Comparison of ENCODE assay signal across 9 cellular contexts in genomic region chr19:50252111-50252886, GRCh38. TPM values are rescaled to one million over a fixed set of nuclear protein-coding genes. Genes with fewer than 3 reads are reported as not detected.
A peak's percentile ranks its signal among the peaks of the same experiment; 100 is the strongest.
DNase-seq lines count a peak whose midpoint lies in the region; ATAC-seq, FAIRE-seq and TF ChIP-seq lines count a peak whose summit lies in the region.
"Had no signal": no experiment of that assay in that cellular context is flagged by ENCODE, and none has a peak within 500 bp of the region (broad histone marks: within the 10 kb centered on the region; RNA-seq: fewer than 3 reads in every experiment).

No MANE protein-coding gene starts in this region.

- H3K36me3 ChIP-seq in SK-N-SH (replicated peaks in 1 of 2; ENCODE audit: control insufficient read depth in 1 of 2, insufficient read depth in 2 of 2, low read length in 1 of 2) (no peaks in the 10 kb centered on the region), pancreas (peaks cover 0 to 49% (median under 1%) of the 10 kb centered on the region in 3 donors)

- H3K4me3 ChIP-seq in SK-N-SH (ENCODE audit: low read depth in 2 of 2, low read length in 1 of 2) (no peak overlapping the region), dorsolateral prefrontal cortex (no peak overlapping the region), pancreas (no peak overlapping the region)

- no peak for FAIRE-seq in pancreas (lab: Jason Lieb, UNC)
- FAIRE-seq: G401.6 had no signal

- H3K27me3 ChIP-seq in SK-N-SH (ENCODE audit: insufficient read depth) (peaks cover 39% of the 10 kb centered on the region; the same call in 1 of the 2 replicates), dorsolateral prefrontal cortex (no peaks in the 10 kb centered on the region), pancreas (no peaks in the 10 kb centered on the region)

- ATAC-seq in pancreas = peak in 2 of 4 donors; percentile 47 to 61
- ATAC-seq in GM21619 (IDR thresholded peaks at IDR 0.05; ENCODE audit: unreplicated experiment) = no peak

- DNase-seq in T-helper 2 cell (peak in 3 of 5 experiments; percentile 13 to 25 (median 22)), SK-N-SH (peak; percentile 65), dorsolateral prefrontal cortex (peak in 3 of 10 donors; percentile 19 to 44 (median 22)), pancreas (peak in 1 of 6 donors; percentile 22), kidney glomerular epithelial cell (lab: John Stamatoyannopoulos, UW) (no peak), NOMO-1 treated with DMSO at 0.1 percent for 48 hours (lab: John Stamatoyannopoulos, UW; ENCODE audit: unreplicated experiment) (no peak)
- DNase-seq in T-helper 2 cell treated with Interferon-gamma antibody and Interleukin-4, amounts not matched to agents 5 μg/mL and 100 μg/mL, for 36 hours (ENCODE audit: low spot score) = no peak

- no peak overlapping the region for H3K9ac ChIP-seq in SK-N-SH

- H3K9me3 Mint-ChIP-seq in T-helper 2 cell treated with Interferon-gamma antibody and Interleukin-4, amounts not matched to agents 5 μg/mL and 100 μg/mL, for 36 hours = peaks cover 17% of the 10 kb centered on the region

- H3K79me2 ChIP-seq in SK-N-SH (ENCODE audit: insufficient read depth) = no peaks in the 10 kb centered on the region

- TF ChIP-seq CTCF in SK-N-SH (IDR thresholded peaks at IDR 0.05) = peak; percentile 70
- TF ChIP-seq CTCF in dorsolateral prefrontal cortex (IDR thresholded peaks at IDR 0.05 in 54 of 56, conservative IDR thresholded peaks at IDR 0.05 in 2 of 56; ENCODE audit: low read depth in 1 of 56, partially characterized antibody in 56 of 56) = peak in 55 of 56 donors; percentile 27 to 83 (median 73)
- peak; percentile 20 to 37 (median 30) for TF ChIP-seq CTCF in pancreas (IDR thresholded peaks at IDR 0.05)

- H3K4me1 ChIP-seq in SK-N-SH (ENCODE audit: control insufficient read depth in 1 of 2, insufficient read depth in 2 of 2, low read depth in 1 of 2, low read length in 1 of 2) = no peaks in the 10 kb centered on the region
- H3K4me1 ChIP-seq in pancreas = no peaks in the 10 kb centered on the region

- no peak overlapping the region for H3K27ac ChIP-seq in SK-N-SH (ENCODE audit: low read depth in 2 of 2, low read length in 1 of 2)
- H3K27ac ChIP-seq in dorsolateral prefrontal cortex = no peak overlapping the region
- H3K27ac ChIP-seq in pancreas = no peak overlapping the region

- no peak overlapping the region for H3K4me3 Mint-ChIP-seq in T-helper 2 cell treated with Interferon-gamma antibody and Interleukin-4, amounts not matched to agents 5 μg/mL and 100 μg/mL, for 36 hours

- H3K27ac Mint-ChIP-seq in T-helper 2 cell treated with Interferon-gamma antibody and Interleukin-4, amounts not matched to agents 5 μg/mL and 100 μg/mL, for 36 hours = no peak overlapping the region

- no peaks in the 10 kb centered on the region for H3K9me2 ChIP-seq in SK-N-SH

- no peaks in the 10 kb centered on the region for H3K27me3 Mint-ChIP-seq in T-helper 2 cell treated with Interferon-gamma antibody and Interleukin-4, amounts not matched to agents 5 μg/mL and 100 μg/mL, for 36 hours (ENCODE audit: low read depth)

- no peaks in the 10 kb centered on the region for H3F3A ChIP-seq in SK-N-SH (replicated peaks; ENCODE audit: insufficient read depth)

- no peaks in the 10 kb centered on the region for H3K36me3 Mint-ChIP-seq in T-helper 2 cell treated with Interferon-gamma antibody and Interleukin-4, amounts not matched to agents 5 μg/mL and 100 μg/mL, for 36 hours (ENCODE audit: low read depth)

- H2AFZ ChIP-seq in SK-N-SH (ENCODE audit: low read depth) = no peak overlapping the region

- intact Hi-C loops in dorsolateral prefrontal cortex (cut with DNase I) (loop anchor here (2.0 to 5.0 kb wide), 2 partner anchors 75 kb away; partner anchors contain the start of gene KCNC3 (in 1 of the 2)), pancreas (cut with DNase I) (no loop called here)

- 36% methylated on average over 23 of the region's 23 CpGs for WGBS in SK-N-SH (ENCODE audit: low lambda C conversion rate)
- WGBS in pancreas, 2 donors = 96 to 97% methylated on average over 23 of the region's 23 CpGs

- CTCF ChIA-PET in SK-N-SH (lab: Yijun Ruan, JAX) = interaction anchor here (0.6 to 1.8 kb wide), 22 partner anchors 11 to 897 kb away, joined by 3 to 17 read pairs (median 4); partner anchors contain the start of gene KCNC3

- H3K9me3 ChIP-seq in SK-N-SH = no peaks in the 10 kb centered on the region
- no peaks in the 10 kb centered on the region for H3K9me3 ChIP-seq in pancreas

- no peak for TF ChIP-seq EP300 in SK-N-SH (IDR thresholded peaks at IDR 0.05; ENCODE audit: borderline replicate concordance in 1 of 2, low read depth in 1 of 2, low read length in 1 of 2)

- TF ChIP-seq RAD21 in SK-N-SH (IDR thresholded peaks at IDR 0.05; ENCODE audit: low read length) = peak; percentile 66

- H3K4me1 Mint-ChIP-seq in T-helper 2 cell treated with Interferon-gamma antibody and Interleukin-4, amounts not matched to agents 5 μg/mL and 100 μg/mL, for 36 hours (ENCODE audit: low read depth) = no peaks in the 10 kb centered on the region

- no peak overlapping the region for H3K4me2 ChIP-seq in SK-N-SH

- POLR2A ChIA-PET in SK-N-SH (lab: Yijun Ruan, JAX) = no interaction called here

- no peaks in the 10 kb centered on the region for H4K20me1 ChIP-seq in SK-N-SH (ENCODE audit: insufficient read depth)

TF ChIP-seq in SK-N-SH, 30 proteins besides CTCF, POLR2A, EP300 and RAD21:
- TF ChIP-seq NRF1 (IDR thresholded peaks at IDR 0.05; ENCODE audit: low read depth, low read length) (no peak), YY1 (IDR thresholded peaks at IDR 0.05; ENCODE audit: low read depth) (no peak), MXI1 (IDR thresholded peaks at IDR 0.05; ENCODE audit: low read depth, low read length) (no peak), SMC3 (IDR thresholded peaks at IDR 0.05; ENCODE audit: low read depth, low read length) (peak; percentile 36; the same call in 1 of the 2 replicates), FOSL2 (IDR thresholded peaks at IDR 0.05; ENCODE audit: borderline replicate concordance, low read depth) (no peak), RCOR1 (IDR thresholded peaks at IDR 0.05; ENCODE audit: low read length) (no peak), TEAD4 (IDR thresholded peaks at IDR 0.05; ENCODE audit: borderline replicate concordance, insufficient read depth) (no peak), RXRA (IDR thresholded peaks at IDR 0.05; ENCODE audit: borderline replicate concordance, low read depth) (no peak)

RNA-seq across cellular contexts. Expression of gene MYH14, which starts 48.9 kb away (rescaled TPM):
- polyA plus RNA-seq in SK-N-SH (2012; rRNA removed) (0.02 TPM in 1 of 2 replicates, not detected in the other), pancreas (10 to 100 TPM; 21.4 to 74.4 TPM)
- polyA plus RNA-seq in SK-N-SH (2012; cell fraction: cytosol; rRNA removed) = 0.01 TPM in 1 of 2 replicates, not detected in the other
- polyA plus RNA-seq in SK-N-SH (2012; cell fraction: nucleus; rRNA removed) = 0.01 TPM in 1 of 2 replicates, not detected in the other
- total RNA-seq in dorsolateral prefrontal cortex (10 to 100 TPM; 23.9 to 74.2 (median 42.8) TPM), pancreas (10 to 100 TPM; 30.7 to 75.7 (median 34.4) TPM)

Comparison
In these comparisons a context has a peak if more than half of its experiments do, and no peak if none do; other contexts are left out.
1. DNase-seq: peak in T-helper 2 cell (3 of 5) and SK-N-SH (single experiment); none in T-helper 2 cell treated with Interferon-gamma antibody and Interleukin-4, amounts not matched to agents 5 μg/mL and 100 μg/mL, for 36 hours (single experiment), kidney glomerular epithelial cell (single experiment) and NOMO-1 treated with DMSO at 0.1 percent for 48 hours (single experiment).
2. intact Hi-C loops: an anchor here in dorsolateral prefrontal cortex (2.0 to 5.0 kb wide); none called in pancreas.
3. Peak in every context shown above with its lines, with median percentiles within 50 percentile points of each other: CTCF ChIP-seq.